ENCODE assay signal across 8 cellular contexts in the genomic region with DNA sequence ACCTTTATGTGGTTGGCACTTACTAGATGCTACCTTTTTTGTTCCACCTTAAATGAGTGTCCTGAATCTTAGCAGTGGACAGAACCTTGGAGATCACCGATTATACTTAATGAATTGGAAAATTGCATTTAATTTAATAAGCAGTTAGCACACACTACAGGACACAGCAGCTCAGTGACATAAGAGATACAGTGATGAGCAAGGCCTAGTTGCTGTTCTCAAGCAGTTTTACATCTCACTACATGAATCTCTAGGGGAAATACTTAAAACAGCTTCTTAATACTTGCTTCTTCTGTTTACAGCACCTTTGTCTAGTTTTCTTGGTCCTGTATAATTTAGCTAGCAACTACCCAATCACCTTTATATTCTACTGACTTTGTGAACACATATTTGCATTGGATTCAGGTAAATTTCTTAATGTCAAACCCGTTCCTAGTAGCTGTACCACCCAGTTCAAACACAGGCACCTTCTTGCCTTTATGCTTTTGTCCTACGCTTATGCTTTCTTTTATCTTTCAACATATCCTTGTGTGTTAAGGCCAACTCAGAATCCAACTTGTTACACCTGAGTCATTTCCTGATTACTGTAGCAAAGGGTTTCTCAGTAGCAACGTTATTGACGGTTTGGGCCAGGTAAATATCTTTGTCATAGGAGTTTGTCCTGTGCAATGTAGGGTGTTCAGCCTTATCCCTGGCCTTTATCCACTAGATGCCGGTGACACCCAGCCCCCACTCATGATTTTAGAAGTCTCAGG. TPM values are rescaled to one million over a fixed set of nuclear protein-coding genes. Genes with fewer than 3 reads are reported as not detected.
DNase-seq lines count a peak whose midpoint lies in the region; ATAC-seq and TF ChIP-seq lines count a peak whose summit lies in the region.

No MANE protein-coding gene starts in this region.

- peak overlapping the region; percentile 96 to 99 (median 99) for H3K4me3 Mint-ChIP-seq in CD8-positive, alpha-beta memory T cell
- peak overlapping the region; percentile 99 for H3K4me3 Mint-ChIP-seq in neural crest cell

- no peaks in the 10 kb centered on the region for H3K9me3 Mint-ChIP-seq in CD8-positive, alpha-beta memory T cell
- H3K9me3 Mint-ChIP-seq in neural crest cell, result no peaks in the 10 kb centered on the region

- no peaks in the 10 kb centered on the region for H3K27me3 ChIP-seq in CD8-positive, alpha-beta memory T cell (ENCODE audit: insufficient read depth, low read length, poor library complexity, severe bottlenecking)
- no peaks in the 10 kb centered on the region for H3K27me3 ChIP-seq in duodenal mucosa (ENCODE audit: control insufficient read depth in 1 of 2, insufficient read depth in 2 of 2, low read length in 2 of 2)

- peaks cover 0 to 3% of the 10 kb centered on the region in 2 donors for H3K27me3 Mint-ChIP-seq in CD8-positive, alpha-beta memory T cell
- H3K27me3 Mint-ChIP-seq in neural crest cell (ENCODE audit: low read depth), result no peaks in the 10 kb centered on the region

- peak overlapping the region; percentile 22 to 36 for H3K9ac ChIP-seq in duodenal mucosa (ENCODE audit: low read depth in 1 of 2, low read length in 2 of 2)

- no peaks in the 10 kb centered on the region for H3K36me3 ChIP-seq in CD8-positive, alpha-beta memory T cell (ENCODE audit: insufficient read depth, low read length)
- H3K36me3 ChIP-seq in duodenal mucosa (ENCODE audit: control insufficient read depth in 1 of 2, insufficient read depth in 2 of 2, low read length in 2 of 2), result no peaks in the 10 kb centered on the region

- H3K4me1 ChIP-seq in CD8-positive, alpha-beta memory T cell (ENCODE audit: insufficient read depth, low read length), result peaks cover 60% of the 10 kb centered on the region
- peaks cover 28 to 32% of the 10 kb centered on the region in 2 donors for H3K4me1 ChIP-seq in duodenal mucosa (ENCODE audit: control insufficient read depth in 1 of 2, insufficient read depth in 2 of 2, low read length in 2 of 2)

- peak overlapping the region; percentile 7 for H3K4me3 ChIP-seq in CD8-positive, alpha-beta memory T cell (ENCODE audit: low read length)
- peak overlapping the region; percentile 99 to 100 for H3K4me3 ChIP-seq in duodenal mucosa (ENCODE audit: low read depth in 1 of 2, low read length in 2 of 2)

- CTCF ChIA-PET in CD8-positive, alpha-beta memory T cell (lab: Charles Lee), result no interaction called here

- peaks cover 55 to 82% (median 73%) of the 10 kb centered on the region in 3 donors for H3K4me1 Mint-ChIP-seq in CD8-positive, alpha-beta memory T cell
- peaks cover 44% of the 10 kb centered on the region for H3K4me1 Mint-ChIP-seq in neural crest cell

- peaks cover 0 to 24% (median 1%) of the 10 kb centered on the region in 3 donors for H3K36me3 Mint-ChIP-seq in CD8-positive, alpha-beta memory T cell
- peaks cover 8% of the 10 kb centered on the region for H3K36me3 Mint-ChIP-seq in neural crest cell (ENCODE audit: low read depth)

- ATAC-seq in HG02938 (IDR thresholded peaks at IDR 0.05; ENCODE audit: unreplicated experiment), result no peak
- ATAC-seq in GM21381 (IDR thresholded peaks at IDR 0.05; ENCODE audit: unreplicated experiment), result no peak

- peak overlapping the region; percentile 96 for H3K27ac ChIP-seq in CD8-positive, alpha-beta memory T cell (ENCODE audit: low read depth, low read length)
- H3K27ac ChIP-seq in duodenal mucosa (ENCODE audit: low read depth, low read length), result no peak overlapping the region

- no peaks in the 10 kb centered on the region for H3K9me3 ChIP-seq in CD8-positive, alpha-beta memory T cell (ENCODE audit: low read length)
- no peaks in the 10 kb centered on the region for H3K9me3 ChIP-seq in duodenal mucosa (ENCODE audit: control insufficient read depth in 1 of 2, low read length in 2 of 2)

- peak overlapping the region; percentile 6 to 100 (median 75) for H3K27ac Mint-ChIP-seq in CD8-positive, alpha-beta memory T cell
- no peak overlapping the region for H3K27ac Mint-ChIP-seq in neural crest cell (ENCODE audit: unreplicated experiment)

- DNase-seq in CD8-positive, alpha-beta memory T cell, result no peak
- DNase-seq in M059J (ENCODE audit: low read depth) (peak; percentile 36), neural crest cell (ENCODE audit: low read depth, low spot score) (no peak), COR-L47 (lab: John Stamatoyannopoulos, UW) (no peak), NCI-H1417 (lab: John Stamatoyannopoulos, UW) (no peak)

- POLR2A ChIA-PET in CD8-positive, alpha-beta memory T cell (lab: Charles Lee), result no interaction called here

- no peak for TF ChIP-seq CTCF in neural crest cell (conservative IDR thresholded peaks at IDR 0.05)

RNA-seq across cellular contexts. Expression of gene STAM, which starts 1.8 kb away (rescaled TPM):
- total RNA-seq in CD8-positive, alpha-beta memory T cell, result 10 to 100 TPM; 18.5 to 22.3 TPM
- polyA plus RNA-seq in CD8-positive, alpha-beta memory T cell, result 7.8 TPM
- total RNA-seq in M059J (2014; rRNA removed; shearing (Covaris generic)), result 15.5 and 18.4 TPM in 2 replicates
- total RNA-seq in neural crest cell, result 29.0 and 30.7 TPM in 2 replicates

RNA-seq across cellular contexts. Expression of gene HACD1, which starts 28.6 kb away (rescaled TPM):
- 1 to 10 TPM; 1.9 to 2.2 TPM for total RNA-seq in CD8-positive, alpha-beta memory T cell
- 1.1 TPM for polyA plus RNA-seq in CD8-positive, alpha-beta memory T cell
- 32.0 and 37.5 TPM in 2 replicates for total RNA-seq in M059J (2014; rRNA removed; shearing (Covaris generic))
- total RNA-seq in neural crest cell, result 13.7 and 14.6 TPM in 2 replicates
